In genomic region chr3:168533600-168533999, GRCh38 we compare ENCODE assay signal across 9 cellular contexts.
"Had no signal": no experiment of that assay in that cellular context is flagged by ENCODE, and none has a peak within 500 bp of the region (broad histone marks: within the 10 kb centered on the region; RNA-seq: fewer than 3 reads in every experiment).

No MANE protein-coding gene starts in this region.

- ATAC-seq: HepG2 had no signal

- H3K9ac ChIP-seq: KMS-11 had no signal

- H3K4me1 Mint-ChIP-seq: IgD-negative memory B cell had no signal

- H3K27me3 Mint-ChIP-seq: IgD-negative memory B cell had no signal

- H3K4me3 Mint-ChIP-seq: H9, IgD-negative memory B cell had no signal

- H3K4me2 ChIP-seq: KMS-11 had no signal

- H3K9me3 Mint-ChIP-seq: H9 had no signal

- H3K36me3 Mint-ChIP-seq: IgD-negative memory B cell had no signal

- DNase-seq: GOT3, H9, HCEC 1CT, KBM-7 had no signal

- H3K27ac ChIP-seq: HL-60, KMS-11 had no signal

- FAIRE-seq: H54, HepG2 had no signal

- H3K27ac Mint-ChIP-seq: IgD-negative memory B cell had no signal
